ENCODE assay signal across 1 cellular context in genomic region chr5:154851351-154851750, GRCh38.
TF ChIP-seq lines count a peak whose summit lies in the region.

No MANE protein-coding gene starts in this region.

TF ChIP-seq in HepG2, 621 proteins besides CTCF, POLR2A, EP300 and RAD21:
- TF ChIP-seq ZNF878 (CRISPR knock-in tag; IDR thresholded peaks at IDR 0.05) (no peak), ZNF770 (CRISPR knock-in tag; IDR thresholded peaks at IDR 0.05) (peak; percentile 66), ZNF772 (CRISPR knock-in tag; IDR thresholded peaks at IDR 0.05) (no peak), ZNF460 (CRISPR knock-in tag; IDR thresholded peaks at IDR 0.05; ENCODE audit: borderline replicate concordance) (peak; percentile 42; the same call in 1 of the 2 replicates), MYNN (CRISPR knock-in tag; IDR thresholded peaks at IDR 0.05; ENCODE audit: low read depth) (no peak)
